ENCODE assay signal across 1 cellular context in the genomic region with DNA sequence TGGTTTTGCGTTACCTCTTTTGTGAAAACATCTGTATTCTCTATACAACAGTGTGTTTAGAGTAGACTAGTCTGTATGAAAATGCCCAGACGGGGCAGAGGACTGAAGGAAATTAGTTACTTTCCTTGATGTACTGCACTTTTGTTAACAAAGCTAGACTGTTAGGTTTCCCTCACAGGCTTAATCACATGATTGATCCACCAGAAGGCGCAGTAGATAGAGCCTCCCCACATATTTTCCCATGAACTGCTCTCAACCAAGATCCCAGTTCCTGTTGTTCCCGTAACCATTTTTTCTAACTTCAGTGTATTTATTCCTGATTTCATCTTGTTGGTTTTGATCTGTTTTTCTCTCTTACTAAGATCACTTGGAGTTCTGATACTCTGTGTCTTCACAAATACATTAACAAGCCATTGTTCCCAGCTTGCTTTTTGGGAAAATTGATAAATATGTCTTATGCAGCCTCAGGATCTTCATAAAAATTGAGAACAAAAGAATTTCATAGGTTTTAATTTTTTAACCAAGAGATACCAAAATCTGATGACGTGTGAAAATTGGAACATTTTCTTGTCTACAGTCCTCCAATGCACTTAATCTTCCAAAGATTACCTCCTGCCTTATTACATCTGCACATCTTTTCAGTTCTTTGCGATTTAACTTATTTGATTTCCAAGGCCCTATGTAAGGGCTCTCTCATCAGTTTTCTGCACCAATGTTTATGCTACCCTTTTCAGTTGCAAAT.
TF ChIP-seq lines count a peak whose summit lies in the region.

No MANE protein-coding gene starts in this region.

TF ChIP-seq in A549, 52 proteins besides CTCF, POLR2A, EP300 and RAD21:
- TF ChIP-seq KDM5A (IDR thresholded peaks at IDR 0.05) (no peak), MAFK (IDR thresholded peaks at IDR 0.05; ENCODE audit: partially characterized antibody) (peak; percentile 17)
